ENCODE assay signal across 12 cellular contexts in the genomic region with DNA sequence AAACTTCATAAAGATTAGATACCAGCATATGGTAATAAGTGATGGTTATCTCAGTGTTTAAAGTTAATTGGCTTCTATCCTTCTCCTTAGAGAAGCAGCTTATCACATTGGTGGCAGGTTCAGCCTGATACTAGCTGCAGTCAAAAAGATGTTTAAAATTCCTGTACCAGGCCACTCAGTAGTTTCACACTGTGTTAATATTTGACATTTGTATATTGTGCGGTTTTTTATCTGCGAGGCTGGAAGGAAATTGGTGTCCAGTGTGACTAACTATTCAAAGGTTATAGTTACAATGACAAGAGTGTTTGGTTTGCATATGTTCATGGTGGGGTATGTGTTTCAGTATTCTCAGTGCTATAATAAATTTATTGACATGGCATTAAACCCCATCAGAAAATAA. TPM values are rescaled to one million over a fixed set of nuclear protein-coding genes. Genes with fewer than 3 reads are reported as not detected.
DNase-seq lines count a peak whose midpoint lies in the region; ATAC-seq lines count a peak whose summit lies in the region.
"Had no signal": no experiment of that assay in that cellular context is flagged by ENCODE, and none has a peak within 500 bp of the region (broad histone marks: within the 10 kb centered on the region; RNA-seq: fewer than 3 reads in every experiment).

No MANE protein-coding gene starts in this region.

- peak; percentile 78 for ATAC-seq in GM18861 (IDR thresholded peaks at IDR 0.05; ENCODE audit: unreplicated experiment)
- ATAC-seq in HG03432 (IDR thresholded peaks at IDR 0.05; ENCODE audit: unreplicated experiment) = peak; percentile 39
- no peak for ATAC-seq in GM18909 (IDR thresholded peaks at IDR 0.05; ENCODE audit: poor library complexity, unreplicated experiment)

- no peaks in the 10 kb centered on the region for H3K27me3 Mint-ChIP-seq in activated CD4-positive, alpha-beta memory T cell treated with anti-CD3 and anti-CD28 coated beads, Interleukin-2, amount 10 ng/mL, durations not matched to agents 7 days and 5 days

- POLR2A ChIA-PET in activated CD4-positive, alpha-beta memory T cell treated with anti-CD3 and anti-CD28 coated beads, Interleukin-2, amount 10 ng/mL, durations not matched to agents 7 days and 5 days (lab: Charles Lee) = no interaction called here

- H3K4me3 Mint-ChIP-seq in activated CD4-positive, alpha-beta memory T cell treated with anti-CD3 and anti-CD28 coated beads, Interleukin-2, amount 10 ng/mL, durations not matched to agents 7 days and 5 days = no peak overlapping the region
- H3K4me3 Mint-ChIP-seq: CD4-positive, alpha-beta memory T cell had no signal

- no peaks in the 10 kb centered on the region for H3K9me3 Mint-ChIP-seq in activated CD4-positive, alpha-beta memory T cell treated with anti-CD3 and anti-CD28 coated beads, Interleukin-2, amount 10 ng/mL, durations not matched to agents 7 days and 5 days
- H3K9me3 Mint-ChIP-seq: CD4-positive, alpha-beta memory T cell had no signal

- no peaks in the 10 kb centered on the region for H3K4me1 Mint-ChIP-seq in activated CD4-positive, alpha-beta memory T cell treated with anti-CD3 and anti-CD28 coated beads, Interleukin-2, amount 10 ng/mL, durations not matched to agents 7 days and 5 days
- H3K4me1 Mint-ChIP-seq: CD4-positive, alpha-beta memory T cell had no signal

- H3K36me3 Mint-ChIP-seq in activated CD4-positive, alpha-beta memory T cell treated with anti-CD3 and anti-CD28 coated beads, Interleukin-2, amount 10 ng/mL, durations not matched to agents 7 days and 5 days (ENCODE audit: low read depth) = no peaks in the 10 kb centered on the region
- H3K36me3 Mint-ChIP-seq: CD4-positive, alpha-beta memory T cell had no signal

- CTCF ChIA-PET in activated CD4-positive, alpha-beta memory T cell treated with anti-CD3 and anti-CD28 coated beads, Interleukin-2, amount 10 ng/mL, durations not matched to agents 7 days and 5 days (lab: Charles Lee) = no interaction called here

- DNase-seq in glomerular visceral epithelial cell (ENCODE audit: extremely low spot score) (peak; percentile 5), T1000 (lab: John Stamatoyannopoulos, UW) (no peak), activated gamma-delta T cell (lab: John Stamatoyannopoulos, UW) (no peak)
- DNase-seq in activated CD4-positive, alpha-beta memory T cell treated with anti-CD3 and anti-CD28 coated beads, Interleukin-2, amount 10 ng/mL, durations not matched to agents 7 days and 5 days = no peak
- DNase-seq: BE2C; CD4-positive, alpha-beta memory T cell; DMS153; DMS79 treated with DMSO at 0.1 percent for 48 hours; EL had no signal

- H3K27ac Mint-ChIP-seq in activated CD4-positive, alpha-beta memory T cell treated with anti-CD3 and anti-CD28 coated beads, Interleukin-2, amount 10 ng/mL, durations not matched to agents 7 days and 5 days = no peak overlapping the region
- H3K27ac Mint-ChIP-seq: CD4-positive, alpha-beta memory T cell had no signal

RNA-seq across cellular contexts. Expression of a gene that starts 27.5 kb away (rescaled TPM):
- 1 to 10 TPM; 1.4 to 1.5 TPM for total RNA-seq in activated CD4-positive, alpha-beta memory T cell treated with anti-CD3 and anti-CD28 coated beads, Interleukin-2, amount 10 ng/mL, durations not matched to agents 7 days and 5 days

RNA-seq across cellular contexts. Expression of a gene that starts 48.5 kb away (rescaled TPM):
- not detected for total RNA-seq in activated CD4-positive, alpha-beta memory T cell treated with anti-CD3 and anti-CD28 coated beads, Interleukin-2, amount 10 ng/mL, durations not matched to agents 7 days and 5 days
